In genomic region chr1:186420311-186420710, GRCh38 we compare ENCODE assay signal across 2 cellular contexts.
TF ChIP-seq lines count a peak whose summit lies in the region.

No MANE protein-coding gene starts in this region.

TF ChIP-seq in SK-N-SH, 30 proteins besides CTCF, POLR2A, EP300 and RAD21:
- TF ChIP-seq EZH2phosphoT487 (IDR thresholded peaks at IDR 0.05; ENCODE audit: borderline replicate concordance, low read depth): no peak
- TF ChIP-seq JUND (IDR thresholded peaks at IDR 0.05): no peak
- no peak for TF ChIP-seq REST (IDR thresholded peaks at IDR 0.05; ENCODE audit: low read depth, low read length)
- no peak for TF ChIP-seq ELF1 (IDR thresholded peaks at IDR 0.05)
- TF ChIP-seq TEAD4 (IDR thresholded peaks at IDR 0.05; ENCODE audit: borderline replicate concordance, insufficient read depth): no peak
- no peak for TF ChIP-seq RCOR1 (IDR thresholded peaks at IDR 0.05; ENCODE audit: low read length)
- no peak for TF ChIP-seq NRF1 (IDR thresholded peaks at IDR 0.05; ENCODE audit: low read depth, low read length)
- TF ChIP-seq CHD2 (IDR thresholded peaks at IDR 0.05; ENCODE audit: low read length, partially characterized antibody): no peak
- no peak for TF ChIP-seq SIN3A (IDR thresholded peaks at IDR 0.05; ENCODE audit: borderline replicate concordance, low read depth, low read length)
- TF ChIP-seq GABPA (IDR thresholded peaks at IDR 0.05; ENCODE audit: low read depth): no peak
- no peak for TF ChIP-seq TAF1 (IDR thresholded peaks at IDR 0.05; ENCODE audit: borderline replicate concordance, low read depth, low read length)
- no peak for TF ChIP-seq POLR2AphosphoS5 (IDR thresholded peaks at IDR 0.05; ENCODE audit: low read depth, low read length)
- no peak for TF ChIP-seq FOSL2 (IDR thresholded peaks at IDR 0.05; ENCODE audit: borderline replicate concordance, low read depth)
- no peak for TF ChIP-seq TCF12 (IDR thresholded peaks at IDR 0.05)

TF ChIP-seq in SK-N-SH treated with all-trans-retinoic acid at 6 μM for 48 hours, 23 proteins besides CTCF, POLR2A, EP300 and RAD21:
- TF ChIP-seq ESRRG (CRISPR knock-in tag; IDR thresholded peaks at IDR 0.05): no peak
- no peak for TF ChIP-seq ZNF8 (CRISPR knock-in tag; IDR thresholded peaks at IDR 0.05)
- no peak for TF ChIP-seq ARNTL (CRISPR knock-in tag; IDR thresholded peaks at IDR 0.05; ENCODE audit: borderline replicate concordance, low read depth)
- no peak for TF ChIP-seq ZFP3 (CRISPR knock-in tag; IDR thresholded peaks at IDR 0.05)
- TF ChIP-seq OSR1 (CRISPR knock-in tag; IDR thresholded peaks at IDR 0.05): no peak
- TF ChIP-seq CSRNP3 (CRISPR knock-in tag; IDR thresholded peaks at IDR 0.05): no peak
- TF ChIP-seq SNAI2 (CRISPR knock-in tag; IDR thresholded peaks at IDR 0.05): no peak
- TF ChIP-seq TCF4 (CRISPR knock-in tag; IDR thresholded peaks at IDR 0.05; ENCODE audit: borderline replicate concordance): no peak
- no peak for TF ChIP-seq GLIS3 (CRISPR knock-in tag; IDR thresholded peaks at IDR 0.05)
- no peak for TF ChIP-seq PATZ1 (CRISPR knock-in tag; IDR thresholded peaks at IDR 0.05; ENCODE audit: borderline replicate concordance)
- TF ChIP-seq TSHZ2 (CRISPR knock-in tag; IDR thresholded peaks at IDR 0.05): no peak
- TF ChIP-seq CSDC2 (CRISPR knock-in tag; IDR thresholded peaks at IDR 0.05): no peak
- TF ChIP-seq ISL1 (CRISPR knock-in tag; IDR thresholded peaks at IDR 0.05): no peak
- TF ChIP-seq ZNF70 (CRISPR knock-in tag; IDR thresholded peaks at IDR 0.05): no peak
- no peak for TF ChIP-seq POU6F1 (CRISPR knock-in tag; IDR thresholded peaks at IDR 0.05; ENCODE audit: borderline replicate concordance, low read depth)
- TF ChIP-seq ZC3H10 (CRISPR knock-in tag; IDR thresholded peaks at IDR 0.05): no peak
- TF ChIP-seq PPARA (CRISPR knock-in tag; IDR thresholded peaks at IDR 0.05; ENCODE audit: borderline replicate concordance): no peak
- TF ChIP-seq ZNF565 (CRISPR knock-in tag; conservative IDR thresholded peaks at IDR 0.05; ENCODE audit: low read depth): no peak
- no peak for TF ChIP-seq RARB (CRISPR knock-in tag; IDR thresholded peaks at IDR 0.05)
